9 cellular contexts compared by ENCODE assay signal in the genomic region with DNA sequence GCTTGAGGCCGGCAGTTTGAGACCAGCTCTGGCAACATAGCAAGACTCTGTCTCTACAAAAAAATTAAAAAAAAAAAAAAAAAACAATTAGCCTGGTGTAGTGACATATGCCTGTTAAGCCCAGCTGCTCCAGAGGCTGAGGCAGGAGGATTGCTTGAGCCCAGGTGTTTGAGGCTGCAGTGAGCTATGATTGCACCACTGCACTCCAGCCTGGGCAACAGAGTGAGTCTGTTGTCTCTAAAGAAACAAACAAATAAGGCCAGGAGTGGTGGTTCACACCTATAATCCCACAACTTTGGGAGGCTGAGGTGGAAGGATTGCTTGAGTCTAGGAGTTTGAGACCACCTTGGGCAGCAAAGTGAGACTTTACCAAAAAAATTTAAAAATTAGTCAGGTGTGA. TPM values are rescaled to one million over a fixed set of nuclear protein-coding genes. Genes with fewer than 3 reads are reported as not detected.
DNase-seq lines count a peak whose midpoint lies in the region; ATAC-seq, FAIRE-seq and TF ChIP-seq lines count a peak whose summit lies in the region.
"Not testable (repeated sequence)": the region's sequence is repeated elsewhere in the genome, so short reads cannot be mapped to it uniquely, and the experiment has no call there.
"Had no signal": no experiment of that assay in that cellular context is flagged by ENCODE, and none has a peak within 500 bp of the region (broad histone marks: within the 10 kb centered on the region; RNA-seq: fewer than 3 reads in every experiment).

No MANE protein-coding gene starts in this region.

- not testable (repeated sequence) for H2BK15ac ChIP-seq in H9 (ENCODE audit: low read depth, low read length)

- H3K27me3 Mint-ChIP-seq in H9 (ENCODE audit: low read depth); nephron (ENCODE audit: low read depth): not testable (repeated sequence)

- not testable (repeated sequence) for H2AFZ ChIP-seq in H9 (ENCODE audit: low read length); HepG2 (ENCODE audit: low read length); trophoblast cell (ENCODE audit: insufficient read depth, low read length, poor library complexity)

- H3K36me3 ChIP-seq in NT2/D1 (ENCODE audit: insufficient read depth, insufficient read length, low read length) (peaks cover 79% of the 10 kb centered on the region), HepG2 (replicated peaks in 1 of 2; ENCODE audit: control insufficient read depth in 1 of 2, insufficient read depth in 2 of 2, low read length in 2 of 2) (peaks cover 22% of the 10 kb centered on the region in 2 experiments), trophoblast cell (ENCODE audit: control insufficient read depth in 1 of 2, insufficient read depth in 2 of 2, low read length in 2 of 2) (peaks cover 63 to 76% of the 10 kb centered on the region in 2 experiments)
- H3K36me3 ChIP-seq in cardiac muscle cell = not testable (repeated sequence)

- H3K4me1 ChIP-seq in H9 (ENCODE audit: insufficient read depth, low read length) (peaks cover 17% of the 10 kb centered on the region; the same call in 1 of the 2 replicates), NT2/D1 (ENCODE audit: insufficient read depth, insufficient read length) (peaks cover 17% of the 10 kb centered on the region), cardiac muscle cell (ENCODE audit: low read depth) (peaks cover 44% of the 10 kb centered on the region), HepG2 (ENCODE audit: insufficient read depth, low read length) (peaks cover 76% of the 10 kb centered on the region), trophoblast cell (ENCODE audit: control insufficient read depth in 1 of 2, insufficient read depth in 2 of 2, low read length in 2 of 2) (peaks cover 26 to 32% of the 10 kb centered on the region in 2 experiments)

- H3K23ac ChIP-seq in H9 (ENCODE audit: insufficient read length, low read depth, low read length); trophoblast cell (ENCODE audit: low read length): not testable (repeated sequence)

- peak overlapping the region; percentile 6 for H2BK12ac ChIP-seq in H9 (ENCODE audit: insufficient read length, low read depth, low read length)
- peak overlapping the region; percentile 95 for H2BK12ac ChIP-seq in trophoblast cell (ENCODE audit: low read length)

- TF ChIP-seq RAD21 in HepG2 (CRISPR knock-in tag; IDR thresholded peaks at IDR 0.05) = not testable (repeated sequence)

- TF ChIP-seq CTCF in H9 (conservative IDR thresholded peaks at IDR 0.05); dorsolateral prefrontal cortex (IDR thresholded peaks at IDR 0.05 in 54 of 56, conservative IDR thresholded peaks at IDR 0.05 in 2 of 56; ENCODE audit: low read depth in 1 of 56, partially characterized antibody in 56 of 56); cardiac muscle cell (IDR thresholded peaks at IDR 0.05; ENCODE audit: low read depth, low read length); HepG2 (CRISPR knock-in tag; IDR thresholded peaks at IDR 0.05); nephron (IDR thresholded peaks at IDR 0.05; ENCODE audit: unreplicated experiment in 3 of 3): not testable (repeated sequence)

- WGBS in H9 (ENCODE audit: extremely low coverage, insufficient read length, low lambda C conversion rate) = no CpG with 5 or more reads among the region's 1 CpG
- WGBS in HepG2 (ENCODE audit: low lambda C conversion rate) = 89% methylated on average over 1 of the region's 1 CpG
- no CpG with 5 or more reads among the region's 1 CpG for WGBS in trophoblast cell (ENCODE audit: extremely low coverage, insufficient coverage, insufficient read length)

- intact Hi-C loops in dorsolateral prefrontal cortex (cut with DNase I); HepG2 (cut with micrococcal nuclease; ENCODE audit: unreplicated experiment): not testable (repeated sequence)

- not testable (repeated sequence) for H3K14ac ChIP-seq in H9 (ENCODE audit: insufficient read depth, low read length); trophoblast cell (ENCODE audit: low read length)

- not testable (repeated sequence) for ATAC-seq in HepG2

- H3K27ac ChIP-seq in H9 (ENCODE audit: insufficient read length, low read depth, low read length); trophoblast cell (ENCODE audit: low read depth, low read length): not testable (repeated sequence)
- H3K27ac ChIP-seq in dorsolateral prefrontal cortex = peak overlapping the region in 58 of 59 donors; percentile 68 to 99 (median 92)
- H3K27ac ChIP-seq in cardiac muscle cell = peak overlapping the region; percentile 95
- peak overlapping the region; percentile 91 for H3K27ac ChIP-seq in HepG2 (ENCODE audit: extremely low read length, insufficient read depth, low read length)
- peak overlapping the region; percentile 98 for H3K27ac ChIP-seq in temporal lobe (ENCODE audit: low read depth, low read length)

- H4K5ac ChIP-seq in H9 (ENCODE audit: insufficient read length, low read depth, low read length) = not testable (repeated sequence)

- H4K12ac ChIP-seq in trophoblast cell (ENCODE audit: low read depth, low read length) = not testable (repeated sequence)

- H4K91ac ChIP-seq in H9 (ENCODE audit: insufficient read length, low read depth, low read length) (peak overlapping the region; percentile 93), trophoblast cell (ENCODE audit: low read depth, low read length) (peak overlapping the region; percentile 93)

- H2BK20ac ChIP-seq in H9 (ENCODE audit: low read depth, low read length, poor library complexity, severe bottlenecking) = not testable (repeated sequence)

- H3K36me3 Mint-ChIP-seq in H9 (ENCODE audit: insufficient read depth in 1 of 3, low read depth in 3 of 3) (peaks cover 38 to 82% (median 82%) of the 10 kb centered on the region in 3 experiments; a peak in 6 of 7 replicates), nephron (ENCODE audit: low read depth) (peaks cover 58% of the 10 kb centered on the region)

- H3K23me2 ChIP-seq in H9 (ENCODE audit: insufficient read length, low read depth, low read length, poor library complexity, severe bottlenecking) = not testable (repeated sequence)

- not testable (repeated sequence) for BruUV-seq in HepG2 (replicated peaks; lab: Mats Ljungman, UMichigan)

- not testable (repeated sequence) for H3K9me3 Mint-ChIP-seq in H9, nephron

- not testable (repeated sequence) for H3K79me1 ChIP-seq in H9 (ENCODE audit: insufficient read depth, low read depth, low read length, poor library complexity, severe bottlenecking)
- H3K79me1 ChIP-seq in trophoblast cell (ENCODE audit: low read length) = peaks cover 29% of the 10 kb centered on the region

- peaks cover 50 to 51% of the 10 kb centered on the region in 2 experiments for H3K4me1 Mint-ChIP-seq in H9
- peaks cover 38% of the 10 kb centered on the region for H3K4me1 Mint-ChIP-seq in nephron

- in situ Hi-C loops in HepG2 (cut with HindIII; ENCODE audit: extremely low pct_ligation_motif_present, low pct_unique_long_range_greater_than_20kb) = not testable (repeated sequence)

- H3K4ac ChIP-seq in H9 (ENCODE audit: low read depth, low read length); trophoblast cell (ENCODE audit: low read depth, low read length): not testable (repeated sequence)

- not testable (repeated sequence) for H3K9ac ChIP-seq in H9 (ENCODE audit: extremely low read depth, insufficient read length, low read length); trophoblast cell (ENCODE audit: low read length)
- peak overlapping the region; percentile 76 for H3K9ac ChIP-seq in NT2/D1 (ENCODE audit: insufficient read length, low read depth)
- H3K9ac ChIP-seq in HepG2 (ENCODE audit: insufficient read depth, low read depth, low read length) = peak overlapping the region; percentile 66

- H3K27me3 ChIP-seq in H9 (ENCODE audit: insufficient read depth, low read length); NT2/D1 (ENCODE audit: insufficient read depth, insufficient read length); dorsolateral prefrontal cortex; cardiac muscle cell; HepG2 (ENCODE audit: control insufficient read depth in 1 of 2, insufficient read depth in 2 of 2, low read length in 2 of 2); trophoblast cell (ENCODE audit: insufficient read depth, low read length): not testable (repeated sequence)

- H4K20me1 ChIP-seq in H9 (ENCODE audit: control insufficient read depth, insufficient read depth, insufficient read length); HepG2 (ENCODE audit: insufficient read depth, low read length): not testable (repeated sequence)

- POLR2A ChIA-PET in HepG2 (lab: Yijun Ruan, JAX) = interaction anchor here (1.2 to 2.7 kb wide), 11 partner anchors 8 to 73 kb away, joined by 5 to 32 read pairs (median 13); partner anchors contain the start of gene RPAP1

- not testable (repeated sequence) for H3K18ac ChIP-seq in H9 (ENCODE audit: insufficient read length, low read depth, low read length); trophoblast cell (ENCODE audit: low read length)

- H3K4me2 ChIP-seq in H9 (ENCODE audit: insufficient read depth, insufficient read length, low read length); trophoblast cell (ENCODE audit: low read length): not testable (repeated sequence)
- H3K4me2 ChIP-seq in HepG2 (ENCODE audit: low read depth, low read length) = peak overlapping the region; percentile 74; the same call in 1 of the 2 replicates

- not testable (repeated sequence) for H3K4me3 ChIP-seq in NT2/D1 (ENCODE audit: insufficient read length, low read depth); cardiac muscle cell; HepG2 (replicated peaks in 1 of 3; ENCODE audit: insufficient read depth in 1 of 3, low read depth in 2 of 3, low read length in 3 of 3); trophoblast cell (ENCODE audit: low read depth, low read length)
- peak overlapping the region in 2 of 59 donors; percentile 2 to 25 for H3K4me3 ChIP-seq in dorsolateral prefrontal cortex

- not testable (repeated sequence) for H3K56ac ChIP-seq in H9 (ENCODE audit: insufficient read length, low read depth, low read length)

- H3K9me3 ChIP-seq in H9 (ENCODE audit: control insufficient read depth, low read depth, low read length); NT2/D1 (ENCODE audit: insufficient read depth, low read length); cardiac muscle cell (ENCODE audit: low read depth); HepG2 (ENCODE audit: low read length); trophoblast cell (ENCODE audit: insufficient read depth, low read depth, low read length): not testable (repeated sequence)

- CTCF ChIA-PET in HepG2 (lab: Yijun Ruan, JAX; ENCODE audit: low intra/inter-chr PET ratio, low total read pairs) = interaction anchor here (1.6 kb wide), 1 partner anchor 11 kb away, joined by 6 read pairs; the partner anchor contains the start of gene TYRO3

- not testable (repeated sequence) for H3K79me2 ChIP-seq in H9 (ENCODE audit: insufficient read depth, low read length); HepG2 (ENCODE audit: insufficient read depth, low read length); trophoblast cell (ENCODE audit: control insufficient read depth, insufficient read depth, low read length, poor library complexity)

- TF ChIP-seq EP300 in HepG2 (IDR thresholded peaks at IDR 0.05; ENCODE audit: low read depth in 2 of 2, low read length in 2 of 2); HepG2 (CRISPR knock-in tag; IDR thresholded peaks at IDR 0.05; ENCODE audit: borderline replicate concordance): not testable (repeated sequence)

- not testable (repeated sequence) for H4K8ac ChIP-seq in H9 (replicated peaks; ENCODE audit: insufficient read length, low read depth, low read length); trophoblast cell (ENCODE audit: low read depth, low read length)

- H3K4me3 Mint-ChIP-seq in H9, nephron: not testable (repeated sequence)

- H2BK5ac ChIP-seq in H9 (ENCODE audit: insufficient read length, low read length); trophoblast cell (ENCODE audit: low read depth, low read length, poor library complexity): not testable (repeated sequence)

- H2AK5ac ChIP-seq in H9 (ENCODE audit: insufficient read length, low read length); trophoblast cell (ENCODE audit: low read length): not testable (repeated sequence)

- H3K27ac Mint-ChIP-seq in H9 = peak overlapping the region; percentile 88 to 95 (median 91); a peak in 6 of 7 replicates
- H3K27ac Mint-ChIP-seq in nephron = peak overlapping the region; percentile 99 to 100 (median 100)

- not testable (repeated sequence) for FAIRE-seq in HepG2 (lab: Jason Lieb, UNC)

- H3T11ph ChIP-seq in H9 (ENCODE audit: low read length) = not testable (repeated sequence)

- TF ChIP-seq POLR2A in HepG2 (IDR thresholded peaks at IDR 0.05; ENCODE audit: insufficient read depth in 1 of 2, low read depth in 2 of 2, low read length in 2 of 2) = not testable (repeated sequence)

- DNase-seq in H9; NT2/D1 (ENCODE audit: low read depth, low spot score); dorsolateral prefrontal cortex; cardiac muscle cell (ENCODE audit: low read depth in 1 of 2, low spot score in 1 of 2); HepG2 (ENCODE audit: low spot score); trophoblast cell: not testable (repeated sequence)

- not testable (repeated sequence) for H2BK120ac ChIP-seq in H9 (ENCODE audit: low read depth, low read length, poor library complexity, severe bottlenecking)
- peak overlapping the region; percentile 95 for H2BK120ac ChIP-seq in trophoblast cell (ENCODE audit: insufficient read depth, low read length, poor library complexity)

RNA-seq across cellular contexts. Expression of gene TYRO3, which starts 10.2 kb away (rescaled TPM):
- total RNA-seq in H9 (2021) (118 and 124 TPM in 2 replicates), dorsolateral prefrontal cortex (100 to 1,000 TPM; 151 to 285 (median 212) TPM), cardiac muscle cell (13.2 and 17.2 TPM in 2 replicates), HepG2 (2016; rRNA removed; fragmentation: Illumina TruSeq; extraction: Trizol) (12.4 and 24.0 TPM in 2 replicates), temporal lobe (10.3 TPM)
- polyA plus RNA-seq in cardiac muscle cell (22.7 and 26.3 TPM in 2 replicates), HepG2 (2011; rRNA removed) (43.6 and 48.0 TPM in 2 replicates)
- 8.5 and 10.2 TPM in 2 replicates for total RNA-seq in HepG2 (2016; cell fraction: cytosol; rRNA removed; fragmentation: Illumina TruSeq; extraction: Trizol; ENCODE audit: low read depth)
- 12.7 and 22.1 TPM in 2 replicates for total RNA-seq in HepG2 (2016; cell fraction: insoluble cytoplasmic fraction; rRNA removed; fragmentation: Illumina TruSeq; extraction: Trizol)
- 13.7 and 17.0 TPM in 2 replicates for total RNA-seq in HepG2 (2016; cell fraction: membrane; rRNA removed; fragmentation: Illumina TruSeq; extraction: Trizol)
- 16.6 and 22.9 TPM in 2 replicates for total RNA-seq in HepG2 (2016; cell fraction: nucleus; rRNA removed; fragmentation: Illumina TruSeq; extraction: Trizol)
- 34.1 and 42.7 TPM in 2 replicates for polyA plus RNA-seq in HepG2 (2011; cell fraction: cytosol; rRNA removed)
- 45.0 and 51.9 TPM in 2 replicates for polyA plus RNA-seq in HepG2 (2011; cell fraction: nucleus; rRNA removed)
- 24.1 and 31.2 TPM in 2 replicates for polyA plus RNA-seq in HepG2 (2012)
- polyA plus RNA-seq in HepG2 (2016; cell fraction: cytosol; fragmentation: Illumina TruSeq; extraction: Trizol; ENCODE audit: low read depth) = 3.8 and 5.0 TPM in 2 replicates
- 9.1 and 11.5 TPM in 2 replicates for polyA plus RNA-seq in HepG2 (2016; cell fraction: insoluble cytoplasmic fraction; fragmentation: Illumina TruSeq; extraction: Trizol; ENCODE audit: low read depth)
- 8.9 and 12.0 TPM in 2 replicates for polyA plus RNA-seq in HepG2 (2016; cell fraction: membrane; fragmentation: Illumina TruSeq; extraction: Trizol; ENCODE audit: low read depth)
- polyA plus RNA-seq in HepG2 (2016; cell fraction: nucleus; fragmentation: Illumina TruSeq; extraction: Trizol; ENCODE audit: insufficient read depth, low read depth) = 23.9 and 24.2 TPM in 2 replicates
- polyA minus RNA-seq in HepG2 (2011; rRNA and poly(A)+ RNA removed; ENCODE audit: low replicate concordance) = 189 and 236 TPM in 2 replicates
- polyA minus RNA-seq in HepG2 (2011; cell fraction: cytosol; rRNA and poly(A)+ RNA removed) = 48.4 and 49.0 TPM in 2 replicates
- 33.2 and 34.2 TPM in 2 replicates for polyA minus RNA-seq in HepG2 (2011; cell fraction: nucleus; rRNA and poly(A)+ RNA removed)
- 174 and 187 TPM in 2 replicates for polyA plus RNA-seq in trophoblast cell (2013)
- total RNA-seq: CD4-positive, CD25-positive, alpha-beta regulatory T cell had no signal

RNA-seq across cellular contexts. Expression of gene RPAP1, which starts 25.2 kb away (rescaled TPM):
- total RNA-seq in H9 (2021) (73.5 and 74.5 TPM in 2 replicates), dorsolateral prefrontal cortex (10 to 100 TPM; 24.8 to 60.8 (median 39.0) TPM), cardiac muscle cell (37.1 and 46.9 TPM in 2 replicates), HepG2 (2016; rRNA removed; fragmentation: Illumina TruSeq; extraction: Trizol) (20.6 and 28.1 TPM in 2 replicates), temporal lobe (22.6 TPM)
- polyA plus RNA-seq in cardiac muscle cell (37.2 and 40.7 TPM in 2 replicates), HepG2 (2011; rRNA removed) (15.1 and 16.2 TPM in 2 replicates)
- total RNA-seq in HepG2 (2016; cell fraction: cytosol; rRNA removed; fragmentation: Illumina TruSeq; extraction: Trizol; ENCODE audit: low read depth) = 2.9 and 4.8 TPM in 2 replicates
- 19.4 and 24.9 TPM in 2 replicates for total RNA-seq in HepG2 (2016; cell fraction: insoluble cytoplasmic fraction; rRNA removed; fragmentation: Illumina TruSeq; extraction: Trizol)
- total RNA-seq in HepG2 (2016; cell fraction: membrane; rRNA removed; fragmentation: Illumina TruSeq; extraction: Trizol) = 7.5 and 9.5 TPM in 2 replicates
- 20.1 and 24.6 TPM in 2 replicates for total RNA-seq in HepG2 (2016; cell fraction: nucleus; rRNA removed; fragmentation: Illumina TruSeq; extraction: Trizol)
- polyA plus RNA-seq in HepG2 (2011; cell fraction: cytosol; rRNA removed) = 7.0 and 9.8 TPM in 2 replicates
- 56.6 and 66.8 TPM in 2 replicates for polyA plus RNA-seq in HepG2 (2011; cell fraction: nucleus; rRNA removed)
- 26.5 TPM in 2 replicates for polyA plus RNA-seq in HepG2 (2012)
- polyA plus RNA-seq in HepG2 (2016; cell fraction: cytosol; fragmentation: Illumina TruSeq; extraction: Trizol; ENCODE audit: low read depth) = 2.1 and 2.5 TPM in 2 replicates
- polyA plus RNA-seq in HepG2 (2016; cell fraction: insoluble cytoplasmic fraction; fragmentation: Illumina TruSeq; extraction: Trizol; ENCODE audit: low read depth) = 15.7 and 22.2 TPM in 2 replicates
- polyA plus RNA-seq in HepG2 (2016; cell fraction: membrane; fragmentation: Illumina TruSeq; extraction: Trizol; ENCODE audit: low read depth) = 3.5 and 5.6 TPM in 2 replicates
- polyA plus RNA-seq in HepG2 (2016; cell fraction: nucleus; fragmentation: Illumina TruSeq; extraction: Trizol; ENCODE audit: insufficient read depth, low read depth) = 36.5 and 38.9 TPM in 2 replicates
- 24.4 and 46.4 TPM in 2 replicates for polyA minus RNA-seq in HepG2 (2011; rRNA and poly(A)+ RNA removed; ENCODE audit: low replicate concordance)
- polyA minus RNA-seq in HepG2 (2011; cell fraction: cytosol; rRNA and poly(A)+ RNA removed) = 13.8 and 16.5 TPM in 2 replicates
- polyA minus RNA-seq in HepG2 (2011; cell fraction: nucleus; rRNA and poly(A)+ RNA removed) = 27.7 and 30.0 TPM in 2 replicates
- polyA plus RNA-seq in trophoblast cell (2013) = 27.4 and 28.9 TPM in 2 replicates

RNA-seq across cellular contexts. Expression of gene LTK, which starts 55.6 kb away (rescaled TPM):
- 0.31 TPM in 2 replicates for total RNA-seq in H9 (2021)
- 1 to 10 TPM in 112 of 120 experiments, under 1 TPM in 8; 0.15 to 7.3 (median 2.6) TPM for total RNA-seq in dorsolateral prefrontal cortex
- 2.6 and 3.7 TPM in 2 replicates for total RNA-seq in cardiac muscle cell
- polyA plus RNA-seq in cardiac muscle cell = 3.0 and 4.4 TPM in 2 replicates
- not detected in 2 replicates for total RNA-seq in HepG2 (2016; rRNA removed; fragmentation: Illumina TruSeq; extraction: Trizol)
- not detected in 2 replicates for total RNA-seq in HepG2 (2016; cell fraction: cytosol; rRNA removed; fragmentation: Illumina TruSeq; extraction: Trizol; ENCODE audit: low read depth)
- total RNA-seq in HepG2 (2016; cell fraction: insoluble cytoplasmic fraction; rRNA removed; fragmentation: Illumina TruSeq; extraction: Trizol) = not detected in 2 replicates
- total RNA-seq in HepG2 (2016; cell fraction: membrane; rRNA removed; fragmentation: Illumina TruSeq; extraction: Trizol) = not detected in 2 replicates
- total RNA-seq in HepG2 (2016; cell fraction: nucleus; rRNA removed; fragmentation: Illumina TruSeq; extraction: Trizol) = 0.12 TPM in 1 of 2 replicates, not detected in the other
- polyA plus RNA-seq in HepG2 (2011; rRNA removed) = 0.01 and 0.05 TPM in 2 replicates
- 0.05 TPM in 1 of 2 replicates, not detected in the other for polyA plus RNA-seq in HepG2 (2011; cell fraction: cytosol; rRNA removed)
- polyA plus RNA-seq in HepG2 (2011; cell fraction: nucleus; rRNA removed) = 0.63 and 0.68 TPM in 2 replicates
- polyA plus RNA-seq in HepG2 (2012) = 0.19 TPM in 1 of 2 replicates, not detected in the other
- polyA plus RNA-seq in HepG2 (2016; cell fraction: cytosol; fragmentation: Illumina TruSeq; extraction: Trizol; ENCODE audit: low read depth) = not detected in 2 replicates
- not detected in 2 replicates for polyA plus RNA-seq in HepG2 (2016; cell fraction: insoluble cytoplasmic fraction; fragmentation: Illumina TruSeq; extraction: Trizol; ENCODE audit: low read depth)
- not detected in 2 replicates for polyA plus RNA-seq in HepG2 (2016; cell fraction: membrane; fragmentation: Illumina TruSeq; extraction: Trizol; ENCODE audit: low read depth)
- polyA plus RNA-seq in HepG2 (2016; cell fraction: nucleus; fragmentation: Illumina TruSeq; extraction: Trizol; ENCODE audit: insufficient read depth, low read depth) = not detected in 2 replicates
- polyA minus RNA-seq in HepG2 (2011; rRNA and poly(A)+ RNA removed; ENCODE audit: low replicate concordance) = 0.37 TPM in 1 of 2 replicates, not detected in the other
- polyA minus RNA-seq in HepG2 (2011; cell fraction: cytosol; rRNA and poly(A)+ RNA removed) = not detected in 2 replicates
- polyA minus RNA-seq in HepG2 (2011; cell fraction: nucleus; rRNA and poly(A)+ RNA removed) = not detected in 2 replicates
- 0.39 and 0.47 TPM in 2 replicates for polyA plus RNA-seq in trophoblast cell (2013)
- under 0.01 TPM for total RNA-seq in temporal lobe
